ENCODE assay signal across 8 cellular contexts in genomic region chr5:176647870-176648466, GRCh38. TPM values are rescaled to one million over a fixed set of nuclear protein-coding genes. Genes with fewer than 3 reads are reported as not detected.
A peak's percentile ranks its signal among the peaks of the same experiment; 100 is the strongest.
DNase-seq lines count a peak whose midpoint lies in the region; ATAC-seq and TF ChIP-seq lines count a peak whose summit lies in the region.

No MANE protein-coding gene starts in this region.

- no peak for TF ChIP-seq EP300 in transverse colon (IDR thresholded peaks at IDR 0.05; ENCODE audit: low read depth)

- H3K27ac ChIP-seq in lower lobe of right lung (peak overlapping the region; percentile 82), transverse colon (peak overlapping the region; percentile 73 to 89 (median 83))

- H3K9me3 ChIP-seq in lower lobe of right lung: no peaks in the 10 kb centered on the region
- H3K9me3 ChIP-seq in transverse colon: no peaks in the 10 kb centered on the region

- DNase-seq in NCI-H1694 (lab: John Stamatoyannopoulos, UW): peak; percentile 11
- no peak for DNase-seq in NCI-H1694 treated with DMSO at 0.1 percent for 48 hours (lab: John Stamatoyannopoulos, UW)
- DNase-seq in NCI-H82 (lab: John Stamatoyannopoulos, UW): peak; percentile 75
- peak; percentile 33 for DNase-seq in choroid plexus epithelial cell (ENCODE audit: low read depth)
- peak; percentile 80 for DNase-seq in lower lobe of right lung
- peak; percentile 77 for DNase-seq in transverse colon

- TF ChIP-seq POLR2A in transverse colon (IDR thresholded peaks at IDR 0.05): no peak

- no peak for TF ChIP-seq CTCF in choroid plexus epithelial cell (conservative IDR thresholded peaks at IDR 0.05; ENCODE audit: low read depth, low read length)
- TF ChIP-seq CTCF in lower lobe of right lung (IDR thresholded peaks at IDR 0.05): no peak
- no peak for TF ChIP-seq CTCF in transverse colon (IDR thresholded peaks at IDR 0.05)

- H3K4me1 ChIP-seq in lower lobe of right lung (peaks cover 21% of the 10 kb centered on the region), transverse colon (peaks cover 9 to 20% (median 17%) of the 10 kb centered on the region in 4 donors)

- ATAC-seq in lower lobe of right lung: peak; percentile 0 to 20
- no peak for ATAC-seq in HG03460 (IDR thresholded peaks at IDR 0.05; ENCODE audit: unreplicated experiment)
- ATAC-seq in GM19395 (IDR thresholded peaks at IDR 0.05; ENCODE audit: unreplicated experiment): no peak

- H3K4me3 ChIP-seq in choroid plexus epithelial cell (ENCODE audit: low read depth, low read length) (peak overlapping the region; percentile 74), lower lobe of right lung (peak overlapping the region; percentile 81), transverse colon (peak overlapping the region; percentile 47 to 89 (median 71))

- H3K36me3 ChIP-seq in lower lobe of right lung (peaks cover 4% of the 10 kb centered on the region), transverse colon (no peaks in the 10 kb centered on the region)

- in situ Hi-C loops in transverse colon (cut with MboI; ENCODE audit: low pct_ligation_motif_present in 1 of 4, low pct_unique_long_range_greater_than_20kb in 1 of 4, low sequenced_read_pairs in 3 of 4): no loop called here

- intact Hi-C loops in lower lobe of right lung (cut with DNase I): no loop called here
- intact Hi-C loops in transverse colon (cut with DNase I; ENCODE audit: low total_unique reads): no loop called here

- H3K27me3 ChIP-seq in lower lobe of right lung (ENCODE audit: low read depth): no peaks in the 10 kb centered on the region
- no peaks in the 10 kb centered on the region for H3K27me3 ChIP-seq in transverse colon

- WGBS in transverse colon (ENCODE audit: low coverage in 1 of 2), 2 donors: 9% methylated on average over 17 of the region's 19 CpGs; no CpG with 5 or more reads in 1 of the 2 donors

RNA-seq across cellular contexts. Expression of gene TSPAN17, which starts 0.7 kb away (rescaled TPM):
- total RNA-seq in lower lobe of right lung (32.3 TPM), transverse colon (100 to 1,000 TPM in 1 of 4 donors, 10 to 100 TPM in 3; 27.2 to 227 (median 36.1) TPM)

RNA-seq across cellular contexts. Expression of gene EIF4E1B, which starts 17.5 kb away (rescaled TPM):
- not detected for total RNA-seq in lower lobe of right lung
- not detected for total RNA-seq in transverse colon

RNA-seq across cellular contexts. Expression of gene SNCB, which starts 17.6 kb away (rescaled TPM):
- total RNA-seq in lower lobe of right lung (not detected), transverse colon (not detected)

RNA-seq across cellular contexts. Expression of gene GPRIN1, which starts 38.0 kb away (rescaled TPM):
- total RNA-seq in lower lobe of right lung: 1.4 TPM
- total RNA-seq in transverse colon: 1 to 10 TPM; 1.6 to 9.7 (median 3.6) TPM

Comparison
In these comparisons a context has a peak if more than half of its experiments do, and no peak if none do; other contexts are left out.
1. ATAC-seq: peak in lower lobe of right lung (2 of 2); none in HG03460 (single experiment) and GM19395 (single experiment).
2. Peak in every context shown above with its lines, with median percentiles within 50 percentile points of each other: H3K4me3 ChIP-seq.